In the genomic region with DNA sequence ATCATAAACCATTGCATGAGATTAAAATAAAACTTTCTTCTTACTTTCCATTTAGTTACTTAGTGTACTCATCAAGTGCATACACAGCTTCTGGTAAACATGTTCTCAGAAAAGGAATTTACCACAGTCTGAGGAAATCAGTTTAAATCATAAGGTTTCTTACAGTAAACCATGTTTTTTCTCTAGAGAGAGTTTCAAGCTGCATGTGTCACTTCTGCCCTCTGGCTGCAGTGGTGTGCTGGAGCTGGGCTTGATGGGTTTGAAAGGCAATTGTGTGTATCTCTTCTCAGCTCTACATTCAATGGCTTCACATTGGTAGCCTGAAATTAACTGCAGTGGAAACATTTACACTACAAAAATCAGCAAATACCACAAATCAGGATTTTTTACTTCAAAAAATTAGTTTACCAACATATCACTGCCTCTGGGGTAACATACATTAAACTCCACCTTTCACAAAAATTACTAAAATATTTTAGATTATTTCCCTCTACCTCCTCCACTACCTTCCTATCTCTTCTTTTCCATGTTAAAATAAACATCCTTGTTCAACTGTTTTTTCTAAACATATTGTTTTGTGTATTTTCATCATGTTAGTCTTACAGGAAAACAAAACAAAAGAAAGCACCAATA, we compare ENCODE assay signal across 10 cellular contexts.
DNase-seq lines count a peak whose midpoint lies in the region; TF ChIP-seq lines count a peak whose summit lies in the region.
"Had no signal": no experiment of that assay in that cellular context is flagged by ENCODE, and none has a peak within 500 bp of the region (broad histone marks: within the 10 kb centered on the region; RNA-seq: fewer than 3 reads in every experiment).

No MANE protein-coding gene starts in this region.

- H3K4me3 ChIP-seq in fibroblast of villous mesenchyme (ENCODE audit: low read depth, low read length): no peak overlapping the region
- H3K4me3 ChIP-seq: thoracic aorta had no signal

- DNase-seq in NCI-H2081 (lab: John Stamatoyannopoulos, UW): peak; percentile 26 to 31
- DNase-seq in NCI-H2081 treated with DMSO at 0.1 percent for 48 hours (lab: John Stamatoyannopoulos, UW): no peak
- peak; percentile 74 for DNase-seq in NCI-H748 (lab: John Stamatoyannopoulos, UW; ENCODE audit: unreplicated experiment)
- DNase-seq in fibroblast of villous mesenchyme (ENCODE audit: low read depth): peak; percentile 62
- DNase-seq in retina: peak; percentile 72
- DNase-seq in HuH-7.5 (ENCODE audit: low spot score): no peak
- no peak for DNase-seq in mesothelial cell of epicardium (ENCODE audit: low spot score in 2 of 2, unreplicated experiment in 2 of 2)
- no peak for DNase-seq in T-helper 2 cell treated with Interferon-gamma antibody and Interleukin-4, amounts not matched to agents 5 μg/mL and 100 μg/mL, for 36 hours (ENCODE audit: low spot score)

- H3K9me3 Mint-ChIP-seq in mesothelial cell of epicardium: peaks cover 12% of the 10 kb centered on the region
- H3K9me3 Mint-ChIP-seq in T-helper 2 cell treated with Interferon-gamma antibody and Interleukin-4, amounts not matched to agents 5 μg/mL and 100 μg/mL, for 36 hours: no peaks in the 10 kb centered on the region

- no peak overlapping the region for H3K27ac Mint-ChIP-seq in mesothelial cell of epicardium
- H3K27ac Mint-ChIP-seq in T-helper 2 cell treated with Interferon-gamma antibody and Interleukin-4, amounts not matched to agents 5 μg/mL and 100 μg/mL, for 36 hours: no peak overlapping the region
- H3K27ac Mint-ChIP-seq: B cell had no signal

- no peaks in the 10 kb centered on the region for H3K27me3 Mint-ChIP-seq in mesothelial cell of epicardium (ENCODE audit: low read depth)
- no peaks in the 10 kb centered on the region for H3K27me3 Mint-ChIP-seq in T-helper 2 cell treated with Interferon-gamma antibody and Interleukin-4, amounts not matched to agents 5 μg/mL and 100 μg/mL, for 36 hours (ENCODE audit: low read depth)
- H3K27me3 Mint-ChIP-seq: B cell had no signal

- peak; percentile 67 for TF ChIP-seq CTCF in fibroblast of villous mesenchyme (IDR thresholded peaks at IDR 0.05; ENCODE audit: insufficient read depth, low read depth, low read length)
- TF ChIP-seq CTCF in mesothelial cell of epicardium (IDR thresholded peaks at IDR 0.05; ENCODE audit: unreplicated experiment): no peak

- no peak overlapping the region for H3K4me3 Mint-ChIP-seq in mesothelial cell of epicardium
- H3K4me3 Mint-ChIP-seq in T-helper 2 cell treated with Interferon-gamma antibody and Interleukin-4, amounts not matched to agents 5 μg/mL and 100 μg/mL, for 36 hours: no peak overlapping the region
- H3K4me3 Mint-ChIP-seq: B cell had no signal

- H3K36me3 Mint-ChIP-seq in mesothelial cell of epicardium: no peaks in the 10 kb centered on the region
- no peaks in the 10 kb centered on the region for H3K36me3 Mint-ChIP-seq in T-helper 2 cell treated with Interferon-gamma antibody and Interleukin-4, amounts not matched to agents 5 μg/mL and 100 μg/mL, for 36 hours (ENCODE audit: low read depth)

- no peaks in the 10 kb centered on the region for H3K4me1 Mint-ChIP-seq in mesothelial cell of epicardium
- no peaks in the 10 kb centered on the region for H3K4me1 Mint-ChIP-seq in T-helper 2 cell treated with Interferon-gamma antibody and Interleukin-4, amounts not matched to agents 5 μg/mL and 100 μg/mL, for 36 hours (ENCODE audit: low read depth)
- H3K4me1 Mint-ChIP-seq: B cell had no signal

Comparison
In these comparisons a context has a peak if more than half of its experiments do, and no peak if none do; other contexts are left out.
1. DNase-seq: peak in NCI-H2081 (2 of 2), NCI-H748 (single experiment), fibroblast of villous mesenchyme (single experiment) and retina (single experiment); none in NCI-H2081 treated with DMSO at 0.1 percent for 48 hours (single experiment), HuH-7.5 (single experiment), mesothelial cell of epicardium (0 of 2) and T-helper 2 cell treated with Interferon-gamma antibody and Interleukin-4, amounts not matched to agents 5 μg/mL and 100 μg/mL, for 36 hours (single experiment).